In the genomic region with DNA sequence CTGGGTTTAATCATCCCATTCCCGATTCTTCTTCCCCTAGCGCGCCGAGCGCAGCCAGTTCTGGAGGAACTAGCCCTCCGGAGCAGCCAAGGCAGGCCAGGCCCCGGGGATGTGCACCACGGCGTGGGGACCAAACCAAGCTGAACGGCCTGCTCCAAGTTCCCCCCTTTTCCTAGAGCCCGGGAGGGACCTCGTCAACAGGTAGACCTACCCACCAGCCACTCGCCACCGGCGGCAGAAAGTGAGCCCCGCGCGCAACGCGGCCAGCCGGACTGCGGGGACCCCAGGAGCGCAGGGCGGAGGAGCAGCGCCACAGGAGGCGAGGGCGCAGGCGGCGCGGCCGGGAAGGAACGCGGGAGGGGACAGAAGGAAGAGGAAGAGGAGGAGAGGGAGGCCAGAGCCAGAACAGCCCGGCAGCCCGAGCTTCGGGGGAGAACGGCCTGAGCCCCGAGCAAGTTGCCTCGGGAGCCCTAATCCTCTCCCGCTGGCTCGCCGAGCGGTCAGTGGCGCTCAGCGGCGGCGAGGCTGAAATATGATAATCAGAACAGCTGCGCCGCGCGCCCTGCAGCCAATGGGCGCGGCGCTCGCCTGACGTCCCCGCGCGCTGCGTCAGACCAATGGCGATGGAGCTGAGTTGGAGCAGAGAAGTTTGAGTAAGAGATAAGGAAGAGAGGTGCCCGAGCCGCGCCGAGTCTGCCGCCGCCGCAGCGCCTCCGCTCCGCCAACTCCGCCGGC, we compare ENCODE assay signal across 1 cellular context.
A peak's percentile ranks its signal among the peaks of the same experiment; 100 is the strongest.
TF ChIP-seq lines count a peak whose summit lies in the region.

Gene ISL1, plus strand, starts transcription at position 690 of the 735 bp plus-strand sequence. CDS start 224 bp downstream, outside the sequence.

TF ChIP-seq in SK-N-SH, 30 proteins besides CTCF, POLR2A, EP300 and RAD21 (continued from another document):
- TF ChIP-seq, protein P1, sequence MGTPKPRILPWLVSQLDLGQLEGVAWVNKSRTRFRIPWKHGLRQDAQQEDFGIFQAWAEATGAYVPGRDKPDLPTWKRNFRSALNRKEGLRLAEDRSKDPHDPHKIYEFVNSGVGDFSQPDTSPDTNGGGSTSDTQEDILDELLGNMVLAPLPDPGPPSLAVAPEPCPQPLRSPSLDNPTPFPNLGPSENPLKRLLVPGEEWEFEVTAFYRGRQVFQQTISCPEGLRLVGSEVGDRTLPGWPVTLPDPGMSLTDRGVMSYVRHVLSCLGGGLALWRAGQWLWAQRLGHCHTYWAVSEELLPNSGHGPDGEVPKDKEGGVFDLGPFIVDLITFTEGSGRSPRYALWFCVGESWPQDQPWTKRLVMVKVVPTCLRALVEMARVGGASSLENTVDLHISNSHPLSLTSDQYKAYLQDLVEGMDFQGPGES (IDR thresholded peaks at IDR 0.05; ENCODE audit: low read depth, low read length): no peak
- TF ChIP-seq TCF12 (IDR thresholded peaks at IDR 0.05): peak; percentile 41; the same call in 1 of the 2 replicates
- TF ChIP-seq YY1 (IDR thresholded peaks at IDR 0.05; ENCODE audit: low read depth): peak; percentile 66; the same call in 1 of the 2 replicates
- TF ChIP-seq CHD2 (IDR thresholded peaks at IDR 0.05; ENCODE audit: low read length, partially characterized antibody): peak; percentile 46
- TF ChIP-seq NRF1 (IDR thresholded peaks at IDR 0.05; ENCODE audit: low read depth, low read length): peak; percentile 50
- TF ChIP-seq ELF1 (IDR thresholded peaks at IDR 0.05): no peak
- TF ChIP-seq POLR2AphosphoS5 (IDR thresholded peaks at IDR 0.05; ENCODE audit: low read depth, low read length): peak; percentile 99
- TF ChIP-seq TAF1 (IDR thresholded peaks at IDR 0.05; ENCODE audit: borderline replicate concordance, low read depth, low read length): peak; percentile 98
- no peak for TF ChIP-seq FOSL2 (IDR thresholded peaks at IDR 0.05; ENCODE audit: borderline replicate concordance, low read depth)
- TF ChIP-seq GATA2 (CRISPR knock-in tag; IDR thresholded peaks at IDR 0.05): peak; percentile 53
- TF ChIP-seq MEF2A (IDR thresholded peaks at IDR 0.05; ENCODE audit: borderline replicate concordance, low read depth): no peak
- TF ChIP-seq RFX5 (IDR thresholded peaks at IDR 0.05; ENCODE audit: low read length): peak; percentile 85
- TF ChIP-seq, protein P2, sequence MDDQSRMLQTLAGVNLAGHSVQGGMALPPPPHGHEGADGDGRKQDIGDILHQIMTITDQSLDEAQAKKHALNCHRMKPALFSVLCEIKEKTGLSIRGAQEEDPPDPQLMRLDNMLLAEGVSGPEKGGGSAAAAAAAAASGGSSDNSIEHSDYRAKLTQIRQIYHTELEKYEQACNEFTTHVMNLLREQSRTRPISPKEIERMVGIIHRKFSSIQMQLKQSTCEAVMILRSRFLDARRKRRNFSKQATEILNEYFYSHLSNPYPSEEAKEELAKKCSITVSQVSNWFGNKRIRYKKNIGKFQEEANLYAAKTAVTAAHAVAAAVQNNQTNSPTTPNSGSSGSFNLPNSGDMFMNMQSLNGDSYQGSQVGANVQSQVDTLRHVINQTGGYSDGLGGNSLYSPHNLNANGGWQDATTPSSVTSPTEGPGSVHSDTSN (IDR thresholded peaks at IDR 0.05): no peak
- no peak for TF ChIP-seq EZH2phosphoT487 (IDR thresholded peaks at IDR 0.05; ENCODE audit: borderline replicate concordance, low read depth)
- no peak for TF ChIP-seq FOXM1 (IDR thresholded peaks at IDR 0.05; ENCODE audit: low read depth)
- TF ChIP-seq NFIC (IDR thresholded peaks at IDR 0.05; ENCODE audit: borderline replicate concordance): no peak; the same call in 1 of the 2 replicates
- peak; percentile 76; the same call in 1 of the 2 replicates for TF ChIP-seq SIN3A (IDR thresholded peaks at IDR 0.05; ENCODE audit: borderline replicate concordance, low read depth, low read length)
- no peak for TF ChIP-seq JUND (IDR thresholded peaks at IDR 0.05)
- TF ChIP-seq GABPA (IDR thresholded peaks at IDR 0.05; ENCODE audit: low read depth): no peak; the same call in 1 of the 2 replicates
- no peak for TF ChIP-seq FOXJ3 (CRISPR knock-in tag; IDR thresholded peaks at IDR 0.05)
- TF ChIP-seq, protein P3, sequence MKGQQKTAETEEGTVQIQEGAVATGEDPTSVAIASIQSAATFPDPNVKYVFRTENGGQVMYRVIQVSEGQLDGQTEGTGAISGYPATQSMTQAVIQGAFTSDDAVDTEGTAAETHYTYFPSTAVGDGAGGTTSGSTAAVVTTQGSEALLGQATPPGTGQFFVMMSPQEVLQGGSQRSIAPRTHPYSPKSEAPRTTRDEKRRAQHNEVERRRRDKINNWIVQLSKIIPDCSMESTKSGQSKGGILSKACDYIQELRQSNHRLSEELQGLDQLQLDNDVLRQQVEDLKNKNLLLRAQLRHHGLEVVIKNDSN (IDR thresholded peaks at IDR 0.05; ENCODE audit: borderline replicate concordance, low read depth): no peak
- TF ChIP-seq RXRA (IDR thresholded peaks at IDR 0.05; ENCODE audit: borderline replicate concordance, low read depth): no peak
- peak; percentile 20; the same call in 1 of the 2 replicates for TF ChIP-seq SMC3 (IDR thresholded peaks at IDR 0.05; ENCODE audit: low read depth, low read length)
